ENCODE assay signal across 28 cellular contexts in the genomic region with DNA sequence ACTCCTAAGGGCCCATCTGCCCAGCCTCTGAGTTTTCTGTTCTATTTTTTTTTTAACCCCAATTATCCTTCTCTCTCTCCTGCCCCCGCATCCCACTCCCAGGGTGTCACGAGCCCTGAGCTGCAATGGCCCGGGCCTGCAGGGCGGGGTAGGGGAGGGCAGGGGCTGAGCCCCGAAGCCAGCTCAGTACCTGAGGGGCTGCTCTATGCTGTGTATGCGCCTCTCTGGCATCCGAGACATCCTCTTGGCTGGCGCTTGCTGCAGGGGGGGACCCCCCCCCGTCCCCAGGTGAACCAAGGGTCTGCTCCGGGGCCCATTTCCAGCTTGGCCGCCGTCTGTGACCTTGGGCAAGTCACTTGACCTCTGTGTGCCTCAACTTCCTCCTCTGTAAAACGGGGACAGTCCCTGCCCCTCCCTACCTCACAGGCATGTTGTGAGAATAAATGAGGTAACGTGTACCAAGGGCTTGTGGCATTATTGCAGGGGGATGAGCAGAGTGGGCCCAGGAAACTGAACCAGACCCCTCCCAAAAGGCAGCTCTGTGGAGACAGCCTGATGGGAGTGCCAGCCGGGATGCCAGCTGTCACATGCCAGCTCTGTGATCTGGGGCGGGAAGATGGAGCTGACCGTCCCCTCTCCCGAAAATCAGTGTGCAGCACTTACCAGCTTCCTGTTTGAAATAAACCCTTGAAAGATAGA. TPM values are rescaled to one million over a fixed set of nuclear protein-coding genes. Genes with fewer than 3 reads are reported as not detected.
DNase-seq lines count a peak whose midpoint lies in the region; ATAC-seq and TF ChIP-seq lines count a peak whose summit lies in the region.
"Had no signal": no experiment of that assay in that cellular context is flagged by ENCODE, and none has a peak within 500 bp of the region (broad histone marks: within the 10 kb centered on the region; RNA-seq: fewer than 3 reads in every experiment).

No MANE protein-coding gene starts in this region.

- no peaks in the 10 kb centered on the region for H4K20me1 ChIP-seq in MM.1S (ENCODE audit: insufficient read depth, low read length)

- DNase-seq in cardiac septum (ENCODE audit: low spot score): peak; percentile 65
- DNase-seq in left ventricle myocardium superior: no peak
- no peak for DNase-seq in memory B cell (ENCODE audit: low spot score in 2 of 2)
- DNase-seq in thoracic aorta (ENCODE audit: low spot score): no peak
- DNase-seq in MM.1S: no peak
- DNase-seq: activated CD4-positive, alpha-beta T cell treated with anti-CD3 and anti-CD28 coated beads, Interleukin-2, amount 50 U/mL, for 4 hours; activated CD4-positive, CD25-positive, alpha-beta regulatory T cell; activated naive CD4-positive, alpha-beta T cell treated with anti-CD3 and anti-CD28 coated beads, Interleukin-2, amount 10 ng/mL, durations not matched to agents 7 days and 5 days; AML-193; amniotic stem cell; CD4-positive, alpha-beta memory T cell; cortex of kidney; gastrocnemius medialis; hippocampal formation; KG1; left colon; naive B cell; NCI-H1436; NCI-H510A treated with DMSO at 0.1 percent for 48 hours; psoas muscle; SIG-M5; trophoblast cell had no signal

- no peak for TF ChIP-seq CTCF in thoracic aorta (IDR thresholded peaks at IDR 0.05)
- TF ChIP-seq CTCF in MM.1S (IDR thresholded peaks at IDR 0.05; ENCODE audit: low read length): no peak

- no peak overlapping the region for H3K4me2 ChIP-seq in MM.1S (ENCODE audit: low read depth, low read length)

- H3K4me1 ChIP-seq in thoracic aorta (ENCODE audit: control insufficient read depth in 1 of 2, low read depth in 2 of 2) (peaks cover 3 to 41% of the 10 kb centered on the region in 2 donors), MM.1S (ENCODE audit: low read length) (peaks cover 4% of the 10 kb centered on the region)
- H3K4me1 ChIP-seq: gastrocnemius medialis, psoas muscle had no signal

- intact Hi-C loops in cardiac septum (cut with DNase I) (no loop called here), left ventricle myocardium superior (cut with micrococcal nuclease) (no loop called here)

- H3K27ac ChIP-seq in thoracic aorta (peak overlapping the region; percentile 58 to 70), MM.1S (ENCODE audit: low read length) (no peak overlapping the region)
- H3K27ac ChIP-seq: gastrocnemius medialis, psoas muscle, skin epidermis had no signal

- ATAC-seq in left ventricle myocardium superior: no peak
- no peak for ATAC-seq in activated T-helper 17 cell treated with anti-CD3 and anti-CD28 coated beads, Interleukin-2, amount 50 U/mL, for 72 hours (replicated peaks)
- ATAC-seq in memory B cell (ENCODE audit: low read depth): no peak
- ATAC-seq in thoracic aorta (ENCODE audit: insufficient number of reproducible peaks, low FRiP score, low read depth): no peak
- no peak for ATAC-seq in GM19395 (IDR thresholded peaks at IDR 0.05; ENCODE audit: unreplicated experiment)
- ATAC-seq in HG03521 (IDR thresholded peaks at IDR 0.05; ENCODE audit: unreplicated experiment): no peak
- ATAC-seq: gastrocnemius medialis, Panc1 had no signal

- no peaks in the 10 kb centered on the region for H3K9me2 ChIP-seq in MM.1S (replicated peaks; ENCODE audit: insufficient read depth, low read length)

- H3K27me3 ChIP-seq in thoracic aorta (replicated peaks; ENCODE audit: insufficient read depth) (no peaks in the 10 kb centered on the region), MM.1S (replicated peaks; ENCODE audit: insufficient read depth, low read length) (no peaks in the 10 kb centered on the region)
- H3K27me3 ChIP-seq: gastrocnemius medialis had no signal

- H3K36me3 ChIP-seq in thoracic aorta: peaks cover 44% of the 10 kb centered on the region
- no peaks in the 10 kb centered on the region for H3K36me3 ChIP-seq in MM.1S (replicated peaks; ENCODE audit: insufficient read depth, low read length)

- H3K36me3 Mint-ChIP-seq in activated T-helper 17 cell treated with anti-CD3 and anti-CD28 coated beads, Interleukin-2, amount 50 U/mL, for 72 hours (ENCODE audit: low read depth): peaks cover 51% of the 10 kb centered on the region
- peaks cover 21% of the 10 kb centered on the region for H3K36me3 Mint-ChIP-seq in memory B cell

- H3K4me3 Mint-ChIP-seq in activated T-helper 17 cell treated with anti-CD3 and anti-CD28 coated beads, Interleukin-2, amount 50 U/mL, for 72 hours: no peak overlapping the region
- no peak overlapping the region for H3K4me3 Mint-ChIP-seq in memory B cell
- H3K4me3 Mint-ChIP-seq: activated naive CD4-positive, alpha-beta T cell treated with anti-CD3 and anti-CD28 coated beads, Interleukin-2, amount 10 ng/mL, durations not matched to agents 7 days and 5 days; CD4-positive, alpha-beta memory T cell; naive B cell; stimulated activated naive CD8-positive, alpha-beta T cell treated with anti-CD3 and anti-CD28 coated beads, Interleukin-15, Interleukin-2, amounts not matched to agents 100 ng/mL and 50 ng/mL, for 24 hours had no signal

- H3K4me3 ChIP-seq in thoracic aorta (no peak overlapping the region), MM.1S (ENCODE audit: low read length) (no peak overlapping the region)
- H3K4me3 ChIP-seq: gastrocnemius medialis, psoas muscle, skin epidermis had no signal

- H3K9me3 ChIP-seq in thoracic aorta: no peaks in the 10 kb centered on the region
- no peaks in the 10 kb centered on the region for H3K9me3 ChIP-seq in MM.1S (replicated peaks; ENCODE audit: insufficient read depth, low read length)
- H3K9me3 ChIP-seq: gastrocnemius medialis, psoas muscle had no signal

- no peak overlapping the region for H2AFZ ChIP-seq in MM.1S (ENCODE audit: low read length)

- H3K9me3 Mint-ChIP-seq in activated T-helper 17 cell treated with anti-CD3 and anti-CD28 coated beads, Interleukin-2, amount 50 U/mL, for 72 hours: no peaks in the 10 kb centered on the region
- no peaks in the 10 kb centered on the region for H3K9me3 Mint-ChIP-seq in memory B cell
- H3K9me3 Mint-ChIP-seq: activated naive CD4-positive, alpha-beta T cell treated with anti-CD3 and anti-CD28 coated beads, Interleukin-2, amount 10 ng/mL, durations not matched to agents 7 days and 5 days; CD4-positive, alpha-beta memory T cell; naive B cell; stimulated activated naive CD8-positive, alpha-beta T cell treated with anti-CD3 and anti-CD28 coated beads, Interleukin-15, Interleukin-2, amounts not matched to agents 100 ng/mL and 50 ng/mL, for 24 hours had no signal

- H3K79me2 ChIP-seq in MM.1S (ENCODE audit: low read length): no peaks in the 10 kb centered on the region

- H3K4me1 Mint-ChIP-seq in activated T-helper 17 cell treated with anti-CD3 and anti-CD28 coated beads, Interleukin-2, amount 50 U/mL, for 72 hours: no peaks in the 10 kb centered on the region
- peaks cover 4% of the 10 kb centered on the region for H3K4me1 Mint-ChIP-seq in memory B cell
- H3K4me1 Mint-ChIP-seq: activated naive CD4-positive, alpha-beta T cell treated with anti-CD3 and anti-CD28 coated beads, Interleukin-2, amount 10 ng/mL, durations not matched to agents 7 days and 5 days; CD4-positive, alpha-beta memory T cell had no signal

- H3K27me3 Mint-ChIP-seq in activated T-helper 17 cell treated with anti-CD3 and anti-CD28 coated beads, Interleukin-2, amount 50 U/mL, for 72 hours: no peaks in the 10 kb centered on the region
- H3K27me3 Mint-ChIP-seq in memory B cell: no peaks in the 10 kb centered on the region
- H3K27me3 Mint-ChIP-seq: CD4-positive, alpha-beta memory T cell; naive B cell; stimulated activated naive CD8-positive, alpha-beta T cell treated with anti-CD3 and anti-CD28 coated beads, Interleukin-15, Interleukin-2, amounts not matched to agents 100 ng/mL and 50 ng/mL, for 24 hours had no signal

- no peak overlapping the region for H3K9ac ChIP-seq in MM.1S (ENCODE audit: low read length)

- no peaks in the 10 kb centered on the region for H3F3A ChIP-seq in MM.1S (ENCODE audit: insufficient read depth, low read length)

- H3K27ac Mint-ChIP-seq in activated T-helper 17 cell treated with anti-CD3 and anti-CD28 coated beads, Interleukin-2, amount 50 U/mL, for 72 hours: peak overlapping the region; percentile 59
- peak overlapping the region; percentile 47 for H3K27ac Mint-ChIP-seq in memory B cell
- H3K27ac Mint-ChIP-seq: activated naive CD4-positive, alpha-beta T cell treated with anti-CD3 and anti-CD28 coated beads, Interleukin-2, amount 10 ng/mL, durations not matched to agents 7 days and 5 days; CD4-positive, alpha-beta memory T cell; stimulated activated naive CD8-positive, alpha-beta T cell treated with anti-CD3 and anti-CD28 coated beads, Interleukin-15, Interleukin-2, amounts not matched to agents 100 ng/mL and 50 ng/mL, for 24 hours had no signal

RNA-seq across cellular contexts. Expression of gene MYL9, which starts 13.0 kb away (rescaled TPM):
- 2,307 TPM for total RNA-seq in cardiac septum
- 1,967 TPM for total RNA-seq in left ventricle myocardium superior
- 10 to 100 TPM in 1 of 2 donors, 1 to 10 TPM in 1; 4.4 to 10.1 TPM for total RNA-seq in activated T-helper 17 cell treated with anti-CD3 and anti-CD28 coated beads, Interleukin-2, amount 50 U/mL, for 72 hours
- 1,000 to 10,000 TPM in 1 of 2 donors, 100 to 1,000 TPM in 1; 531 to 1,491 TPM for total RNA-seq in thoracic aorta
- total RNA-seq: CD4-positive, alpha-beta memory T cell had no signal

RNA-seq across cellular contexts. Expression of gene TGIF2, which starts 45.1 kb away (rescaled TPM):
- 6.1 TPM for total RNA-seq in cardiac septum
- 7.6 TPM for total RNA-seq in left ventricle myocardium superior
- 10 to 100 TPM; 43.8 to 57.1 TPM for total RNA-seq in activated T-helper 17 cell treated with anti-CD3 and anti-CD28 coated beads, Interleukin-2, amount 50 U/mL, for 72 hours
- total RNA-seq in thoracic aorta: 10 to 100 TPM; 13.4 to 14.2 TPM

Comparison
In these comparisons a context has a peak if more than half of its experiments do, and no peak if none do; other contexts are left out.
1. RNA of gene MYL9, which starts 13.0 kb away (total RNA-seq): 2,307 TPM in cardiac septum (single experiment), 1,967 TPM in left ventricle myocardium superior (single experiment) and 531 to 1,491 TPM in thoracic aorta; 4.4 to 10.1 TPM in activated T-helper 17 cell treated with anti-CD3 and anti-CD28 coated beads, Interleukin-2, amount 50 U/mL, for 72 hours; every median in the first group is over 10 times any median in the second.